ENCODE assay signal across 11 cellular contexts in the genomic region with DNA sequence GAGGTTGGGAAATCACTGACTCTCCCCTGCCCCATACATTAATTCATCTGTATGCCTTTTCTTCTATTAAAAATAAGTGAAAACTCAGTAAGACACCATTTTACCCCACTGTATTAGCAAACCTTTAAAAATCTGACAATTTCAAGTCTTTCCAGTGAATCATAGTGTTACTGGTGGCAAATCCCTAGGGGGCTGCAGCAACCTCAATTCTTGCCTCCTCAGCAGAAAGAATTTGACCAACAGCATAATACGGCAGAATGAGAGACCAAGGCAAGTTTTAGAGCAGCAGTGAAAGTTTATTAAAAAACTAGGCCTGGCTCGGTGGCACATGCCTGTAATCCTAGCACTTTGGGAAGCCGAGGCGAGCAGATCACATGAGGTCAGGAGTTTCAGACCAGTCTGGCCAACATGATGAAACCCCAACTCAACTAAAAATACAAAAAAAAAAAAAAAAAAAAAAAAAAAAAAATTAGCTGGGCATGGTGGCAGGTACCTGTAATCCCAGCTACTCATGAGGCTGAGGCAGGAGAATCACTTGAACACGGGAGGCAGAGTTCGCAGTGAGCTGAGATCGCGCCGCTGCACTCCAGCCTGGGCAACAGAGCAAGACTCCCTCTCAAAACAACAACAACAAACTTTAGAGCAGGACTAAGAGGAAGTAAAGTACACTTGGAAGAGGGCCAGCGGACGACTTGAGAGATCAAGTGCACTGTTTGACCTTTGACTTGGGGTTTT. TPM values are rescaled to one million over a fixed set of nuclear protein-coding genes. Genes with fewer than 3 reads are reported as not detected.
DNase-seq lines count a peak whose midpoint lies in the region; ATAC-seq and TF ChIP-seq lines count a peak whose summit lies in the region.
"Not testable (repeated sequence)": the region's sequence is repeated elsewhere in the genome, so short reads cannot be mapped to it uniquely, and the experiment has no call there.
"Had no signal": no experiment of that assay in that cellular context is flagged by ENCODE, and none has a peak within 500 bp of the region (broad histone marks: within the 10 kb centered on the region; RNA-seq: fewer than 3 reads in every experiment).

No MANE protein-coding gene starts in this region.

- not testable (repeated sequence) for H4K20me1 ChIP-seq in osteoblast (ENCODE audit: insufficient read depth, low read length)

- DNase-seq in AG10803 (ENCODE audit: low read depth) (peak; percentile 30), OCI-M1 (lab: John Stamatoyannopoulos, UW) (peak; percentile 10), adipocyte (ENCODE audit: low read depth) (peak; percentile 11), choroid plexus epithelial cell (ENCODE audit: low read depth) (peak; percentile 14)
- DNase-seq in Right ventricle myocardium inferior (ENCODE audit: missing footprints); osteoblast (ENCODE audit: insufficient read length, low spot score, missing footprints): not testable (repeated sequence)

- ATAC-seq in GM19463 (IDR thresholded peaks at IDR 0.05; ENCODE audit: unreplicated experiment) (peak; percentile 48), Right ventricle myocardium inferior (peak; percentile 50)
- ATAC-seq in stimulated activated memory B cell treated with anti-CD40 and anti-IgM and Interleukin-4, amounts not matched to agents 10 μg/mL and 1 μg/mL and 100 μg/mL, for 72 hours: peak; percentile 72

- H3K4me3 ChIP-seq in AG10803 (ENCODE audit: low read length); adipocyte (ENCODE audit: low read length); choroid plexus epithelial cell (ENCODE audit: low read depth, low read length); osteoblast (ENCODE audit: insufficient read depth, low read length): not testable (repeated sequence)

- H3K9ac ChIP-seq in adipocyte (ENCODE audit: low read length): not testable (repeated sequence)

- H3K4me2 ChIP-seq in osteoblast (ENCODE audit: insufficient read depth, low read length): not testable (repeated sequence)

- not testable (repeated sequence) for H3K9me3 Mint-ChIP-seq in stimulated activated memory B cell treated with anti-CD40 and anti-IgM and Interleukin-4, amounts not matched to agents 10 μg/mL and 1 μg/mL and 100 μg/mL, for 72 hours

- intact Hi-C loops in Right ventricle myocardium inferior (cut with DNase I): not testable (repeated sequence)

- not testable (repeated sequence) for H3K9me3 ChIP-seq in adipocyte (ENCODE audit: control insufficient read depth, low read length); osteoblast (ENCODE audit: low read depth, low read length)

- not testable (repeated sequence) for H3K79me2 ChIP-seq in osteoblast (ENCODE audit: insufficient read depth, low read length)

- peak overlapping the region; percentile 81 for H2AFZ ChIP-seq in osteoblast (ENCODE audit: low read length)

- H3K27me3 ChIP-seq in adipocyte (replicated peaks; ENCODE audit: control insufficient read depth, insufficient read depth, low read length); osteoblast (ENCODE audit: insufficient read depth, low read length): not testable (repeated sequence)

- not testable (repeated sequence) for H3K4me1 ChIP-seq in adipocyte (ENCODE audit: control insufficient read depth, insufficient read depth, low read length); osteoblast (ENCODE audit: insufficient read depth, low read length)

- not testable (repeated sequence) for TF ChIP-seq CTCF in AG10803 (conservative IDR thresholded peaks at IDR 0.05; ENCODE audit: low read length); choroid plexus epithelial cell (conservative IDR thresholded peaks at IDR 0.05; ENCODE audit: low read depth, low read length); osteoblast (IDR thresholded peaks at IDR 0.05; ENCODE audit: extremely low read depth, low read depth, low read length)

- H3K36me3 ChIP-seq in adipocyte (ENCODE audit: control insufficient read depth, insufficient read depth, low read length, severe bottlenecking); osteoblast (ENCODE audit: insufficient read depth, low read length): not testable (repeated sequence)

- not testable (repeated sequence) for H3K4me3 Mint-ChIP-seq in stimulated activated memory B cell treated with anti-CD40 and anti-IgM and Interleukin-4, amounts not matched to agents 10 μg/mL and 1 μg/mL and 100 μg/mL, for 72 hours

- not testable (repeated sequence) for H3K4me1 Mint-ChIP-seq in stimulated activated memory B cell treated with anti-CD40 and anti-IgM and Interleukin-4, amounts not matched to agents 10 μg/mL and 1 μg/mL and 100 μg/mL, for 72 hours

- H3K27ac Mint-ChIP-seq in stimulated activated memory B cell treated with anti-CD40 and anti-IgM and Interleukin-4, amounts not matched to agents 10 μg/mL and 1 μg/mL and 100 μg/mL, for 72 hours: not testable (repeated sequence)

- H3K36me3 Mint-ChIP-seq in stimulated activated memory B cell treated with anti-CD40 and anti-IgM and Interleukin-4, amounts not matched to agents 10 μg/mL and 1 μg/mL and 100 μg/mL, for 72 hours: not testable (repeated sequence)

- not testable (repeated sequence) for H3K27me3 Mint-ChIP-seq in stimulated activated memory B cell treated with anti-CD40 and anti-IgM and Interleukin-4, amounts not matched to agents 10 μg/mL and 1 μg/mL and 100 μg/mL, for 72 hours

- not testable (repeated sequence) for H3K27ac ChIP-seq in osteoblast (ENCODE audit: low read depth, low read length)

RNA-seq across cellular contexts. Expression of gene EIF5AL1, which starts 21.0 kb away (rescaled TPM):
- total RNA-seq in Right ventricle myocardium inferior (0.05 TPM), osteoblast (0.72 and 0.88 TPM in 2 replicates)
- total RNA-seq: CD4-positive, CD25-positive, alpha-beta regulatory T cell had no signal

RNA-seq across cellular contexts. Expression of gene SFTPA2, which starts 26.9 kb away (rescaled TPM):
- 0.51 TPM for total RNA-seq in Right ventricle myocardium inferior
- not detected in 2 replicates for total RNA-seq in osteoblast
- total RNA-seq: CD4-positive, CD25-positive, alpha-beta regulatory T cell; HFFc6; NCI-H460 had no signal
